ENCODE assay signal across 1 cellular context in the genomic region with DNA sequence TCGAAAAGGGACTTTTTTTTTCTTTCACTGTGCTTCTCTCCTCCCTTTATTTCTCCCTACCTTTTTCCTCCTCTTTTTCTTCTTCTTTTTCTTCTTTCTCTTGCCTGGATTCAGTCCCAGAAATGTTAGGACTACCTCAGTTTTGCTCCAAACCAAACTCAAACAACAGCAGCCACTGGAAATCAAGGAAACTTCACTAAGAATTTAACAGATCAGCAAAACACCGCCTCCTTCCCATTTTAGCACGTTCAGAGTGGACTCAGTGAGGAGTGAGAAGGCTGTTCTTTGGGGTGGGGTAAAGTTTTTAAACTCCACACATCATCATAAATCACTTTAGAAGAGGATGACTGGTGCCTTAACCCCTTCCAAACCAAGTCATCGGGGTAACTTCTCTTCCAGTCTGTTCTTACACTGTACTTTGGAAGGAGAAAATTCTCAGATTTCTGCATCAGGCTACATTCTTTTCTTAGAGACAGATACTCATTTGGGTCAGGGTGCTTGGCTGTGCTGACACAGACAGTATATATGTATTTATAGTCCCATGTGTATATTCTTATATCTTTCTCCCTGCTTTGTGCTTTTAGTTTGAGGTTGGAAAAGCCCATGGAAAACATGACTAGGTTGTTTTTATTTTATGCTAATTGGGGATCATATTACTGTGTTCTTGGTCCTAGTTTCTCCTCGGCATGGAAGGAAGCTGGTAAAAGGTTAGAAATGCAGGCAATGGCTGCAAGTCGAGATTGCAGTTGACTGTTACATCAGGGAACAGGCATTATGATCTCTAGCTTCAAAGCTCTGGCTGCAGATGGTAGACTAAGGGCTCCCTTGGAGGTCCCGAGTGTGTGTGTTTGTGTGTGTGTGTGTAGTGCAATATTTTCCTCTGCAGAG.
TF ChIP-seq lines count a peak whose summit lies in the region.

A gene with protein sequence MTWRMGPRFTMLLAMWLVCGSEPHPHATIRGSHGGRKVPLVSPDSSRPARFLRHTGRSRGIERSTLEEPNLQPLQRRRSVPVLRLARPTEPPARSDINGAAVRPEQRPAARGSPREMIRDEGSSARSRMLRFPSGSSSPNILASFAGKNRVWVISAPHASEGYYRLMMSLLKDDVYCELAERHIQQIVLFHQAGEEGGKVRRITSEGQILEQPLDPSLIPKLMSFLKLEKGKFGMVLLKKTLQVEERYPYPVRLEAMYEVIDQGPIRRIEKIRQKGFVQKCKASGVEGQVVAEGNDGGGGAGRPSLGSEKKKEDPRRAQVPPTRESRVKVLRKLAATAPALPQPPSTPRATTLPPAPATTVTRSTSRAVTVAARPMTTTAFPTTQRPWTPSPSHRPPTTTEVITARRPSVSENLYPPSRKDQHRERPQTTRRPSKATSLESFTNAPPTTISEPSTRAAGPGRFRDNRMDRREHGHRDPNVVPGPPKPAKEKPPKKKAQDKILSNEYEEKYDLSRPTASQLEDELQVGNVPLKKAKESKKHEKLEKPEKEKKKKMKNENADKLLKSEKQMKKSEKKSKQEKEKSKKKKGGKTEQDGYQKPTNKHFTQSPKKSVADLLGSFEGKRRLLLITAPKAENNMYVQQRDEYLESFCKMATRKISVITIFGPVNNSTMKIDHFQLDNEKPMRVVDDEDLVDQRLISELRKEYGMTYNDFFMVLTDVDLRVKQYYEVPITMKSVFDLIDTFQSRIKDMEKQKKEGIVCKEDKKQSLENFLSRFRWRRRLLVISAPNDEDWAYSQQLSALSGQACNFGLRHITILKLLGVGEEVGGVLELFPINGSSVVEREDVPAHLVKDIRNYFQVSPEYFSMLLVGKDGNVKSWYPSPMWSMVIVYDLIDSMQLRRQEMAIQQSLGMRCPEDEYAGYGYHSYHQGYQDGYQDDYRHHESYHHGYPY (minus strand): TSS at position 280 of the 888 bp plus-strand sequence. CDS start 1,238 bp downstream, outside the sequence.

TF ChIP-seq in K562, 482 proteins besides CTCF, POLR2A, EP300 and RAD21 (continued from another document and continues in another):
- TF ChIP-seq, protein P1, sequence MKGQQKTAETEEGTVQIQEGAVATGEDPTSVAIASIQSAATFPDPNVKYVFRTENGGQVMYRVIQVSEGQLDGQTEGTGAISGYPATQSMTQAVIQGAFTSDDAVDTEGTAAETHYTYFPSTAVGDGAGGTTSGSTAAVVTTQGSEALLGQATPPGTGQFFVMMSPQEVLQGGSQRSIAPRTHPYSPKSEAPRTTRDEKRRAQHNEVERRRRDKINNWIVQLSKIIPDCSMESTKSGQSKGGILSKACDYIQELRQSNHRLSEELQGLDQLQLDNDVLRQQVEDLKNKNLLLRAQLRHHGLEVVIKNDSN (CRISPR knock-in tag; IDR thresholded peaks at IDR 0.05): no peak
- TF ChIP-seq CREB1 (IDR thresholded peaks at IDR 0.05) (no peak), CREB1 (CRISPR knock-in tag; IDR thresholded peaks at IDR 0.05) (no peak), SAFB2 (IDR thresholded peaks at IDR 0.05; ENCODE audit: borderline replicate concordance, low read depth, low read length, severe bottlenecking) (no peak), CXXC5 (CRISPR knock-in tag; IDR thresholded peaks at IDR 0.05) (no peak), EGR1 (conservative IDR thresholded peaks at IDR 0.05) (no peak), PTRF (tag; IDR thresholded peaks at IDR 0.05) (no peak), ZNF197 (CRISPR knock-in tag; IDR thresholded peaks at IDR 0.05; ENCODE audit: low read depth) (no peak), ZNF165 (CRISPR knock-in tag; IDR thresholded peaks at IDR 0.05; ENCODE audit: borderline replicate concordance) (no peak), ZNF384 (IDR thresholded peaks at IDR 0.05; ENCODE audit: low read depth, low read length) (no peak), ZNF408 (CRISPR knock-in tag; IDR thresholded peaks at IDR 0.05; ENCODE audit: low read depth) (no peak), TRIM24 (IDR thresholded peaks at IDR 0.05) (no peak), ETV5 (CRISPR knock-in tag; IDR thresholded peaks at IDR 0.05; ENCODE audit: low read depth) (no peak), ZNF316 (IDR thresholded peaks at IDR 0.05) (peak; percentile 91), SMAD2 (IDR thresholded peaks at IDR 0.05; ENCODE audit: low read depth, low read length) (no peak), GABPB1 (CRISPR knock-in tag; IDR thresholded peaks at IDR 0.05) (no peak), ZNF445 (CRISPR knock-in tag; IDR thresholded peaks at IDR 0.05; ENCODE audit: low read depth) (no peak), BDP1 (IDR thresholded peaks at IDR 0.05; ENCODE audit: insufficient read depth, insufficient read length) (no peak), NUFIP1 (IDR thresholded peaks at IDR 0.05; ENCODE audit: partially characterized antibody) (no peak), SMARCE1 (IDR thresholded peaks at IDR 0.05) (no peak), CEBPB (tag; IDR thresholded peaks at IDR 0.05) (no peak), NR3C1 (CRISPR knock-in tag; IDR thresholded peaks at IDR 0.05) (no peak), PRPF4 (IDR thresholded peaks at IDR 0.05; ENCODE audit: insufficient read depth, low read depth, low read length, poor library complexity, severe bottlenecking) (no peak), RBM15 (IDR thresholded peaks at IDR 0.05; ENCODE audit: insufficient read depth, low read length) (no peak), SMC3 (conservative IDR thresholded peaks at IDR 0.05; ENCODE audit: insufficient read depth, low read depth, low read length) (no peak), POLR2B (IDR thresholded peaks at IDR 0.05; ENCODE audit: low read depth, partially characterized antibody) (peak; percentile 51), SRSF3 (IDR thresholded peaks at IDR 0.05; ENCODE audit: insufficient read depth, low read length) (no peak), SMARCB1 (IDR thresholded peaks at IDR 0.05; ENCODE audit: insufficient read length, low read depth) (no peak), RFX5 (IDR thresholded peaks at IDR 0.05; ENCODE audit: low read depth, low read length) (no peak), SMARCA4 (IDR thresholded peaks at IDR 0.05) (no peak), STAT5B (CRISPR knock-in tag; IDR thresholded peaks at IDR 0.05) (no peak), GABPB2 (CRISPR knock-in tag; conservative IDR thresholded peaks at IDR 0.05) (no peak), ZNF780A (CRISPR knock-in tag; IDR thresholded peaks at IDR 0.05) (no peak), KLF10 (CRISPR knock-in tag; IDR thresholded peaks at IDR 0.05) (0 out of 2 replicates have a peak, but pooled peaks have one; percentile 57), IFI16 (CRISPR knock-in tag; IDR thresholded peaks at IDR 0.05) (no peak), KDM5B (IDR thresholded peaks at IDR 0.05; ENCODE audit: insufficient replicate concordance, low read depth, low read length) (no peak), BHLHE40 (IDR thresholded peaks at IDR 0.05; ENCODE audit: low read length) (peak; percentile 61; the same call in 1 of the 2 replicates), ZFP30 (CRISPR knock-in tag; IDR thresholded peaks at IDR 0.05; ENCODE audit: borderline replicate concordance) (no peak), NFATC3 (IDR thresholded peaks at IDR 0.05) (no peak), RBM17 (IDR thresholded peaks at IDR 0.05; ENCODE audit: borderline replicate concordance, low read depth, low read length) (no peak), BMI1 (IDR thresholded peaks at IDR 0.05; ENCODE audit: low read length) (no peak)
- TF ChIP-seq, protein P2, sequence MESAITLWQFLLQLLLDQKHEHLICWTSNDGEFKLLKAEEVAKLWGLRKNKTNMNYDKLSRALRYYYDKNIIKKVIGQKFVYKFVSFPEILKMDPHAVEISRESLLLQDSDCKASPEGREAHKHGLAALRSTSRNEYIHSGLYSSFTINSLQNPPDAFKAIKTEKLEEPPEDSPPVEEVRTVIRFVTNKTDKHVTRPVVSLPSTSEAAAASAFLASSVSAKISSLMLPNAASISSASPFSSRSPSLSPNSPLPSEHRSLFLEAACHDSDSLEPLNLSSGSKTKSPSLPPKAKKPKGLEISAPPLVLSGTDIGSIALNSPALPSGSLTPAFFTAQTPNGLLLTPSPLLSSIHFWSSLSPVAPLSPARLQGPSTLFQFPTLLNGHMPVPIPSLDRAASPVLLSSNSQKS (CRISPR knock-in tag; IDR thresholded peaks at IDR 0.05): no peak
- TF ChIP-seq, protein P3, sequence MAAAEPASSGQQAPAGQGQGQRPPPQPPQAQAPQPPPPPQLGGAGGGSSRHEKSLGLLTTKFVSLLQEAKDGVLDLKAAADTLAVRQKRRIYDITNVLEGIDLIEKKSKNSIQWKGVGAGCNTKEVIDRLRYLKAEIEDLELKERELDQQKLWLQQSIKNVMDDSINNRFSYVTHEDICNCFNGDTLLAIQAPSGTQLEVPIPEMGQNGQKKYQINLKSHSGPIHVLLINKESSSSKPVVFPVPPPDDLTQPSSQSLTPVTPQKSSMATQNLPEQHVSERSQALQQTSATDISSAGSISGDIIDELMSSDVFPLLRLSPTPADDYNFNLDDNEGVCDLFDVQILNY (CRISPR knock-in tag; IDR thresholded peaks at IDR 0.05): no peak
- TF ChIP-seq, protein P4, sequence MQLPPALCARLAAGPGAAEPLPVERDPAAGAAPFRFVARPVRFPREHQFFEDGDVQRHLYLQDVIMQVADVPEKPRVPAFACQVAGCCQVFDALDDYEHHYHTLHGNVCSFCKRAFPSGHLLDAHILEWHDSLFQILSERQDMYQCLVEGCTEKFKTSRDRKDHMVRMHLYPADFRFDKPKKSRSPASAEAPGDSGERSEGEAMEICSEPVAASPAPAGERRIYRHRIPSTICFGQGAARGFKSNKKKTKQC (CRISPR knock-in tag; IDR thresholded peaks at IDR 0.05): no peak
- TF ChIP-seq, protein P5, sequence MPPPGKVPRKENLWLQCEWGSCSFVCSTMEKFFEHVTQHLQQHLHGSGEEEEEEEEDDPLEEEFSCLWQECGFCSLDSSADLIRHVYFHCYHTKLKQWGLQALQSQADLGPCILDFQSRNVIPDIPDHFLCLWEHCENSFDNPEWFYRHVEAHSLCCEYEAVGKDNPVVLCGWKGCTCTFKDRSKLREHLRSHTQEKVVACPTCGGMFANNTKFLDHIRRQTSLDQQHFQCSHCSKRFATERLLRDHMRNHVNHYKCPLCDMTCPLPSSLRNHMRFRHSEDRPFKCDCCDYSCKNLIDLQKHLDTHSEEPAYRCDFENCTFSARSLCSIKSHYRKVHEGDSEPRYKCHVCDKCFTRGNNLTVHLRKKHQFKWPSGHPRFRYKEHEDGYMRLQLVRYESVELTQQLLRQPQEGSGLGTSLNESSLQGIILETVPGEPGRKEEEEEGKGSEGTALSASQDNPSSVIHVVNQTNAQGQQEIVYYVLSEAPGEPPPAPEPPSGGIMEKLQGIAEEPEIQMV (tag; conservative IDR thresholded peaks at IDR 0.05; ENCODE audit: low read depth): no peak
- TF ChIP-seq, protein P6, sequence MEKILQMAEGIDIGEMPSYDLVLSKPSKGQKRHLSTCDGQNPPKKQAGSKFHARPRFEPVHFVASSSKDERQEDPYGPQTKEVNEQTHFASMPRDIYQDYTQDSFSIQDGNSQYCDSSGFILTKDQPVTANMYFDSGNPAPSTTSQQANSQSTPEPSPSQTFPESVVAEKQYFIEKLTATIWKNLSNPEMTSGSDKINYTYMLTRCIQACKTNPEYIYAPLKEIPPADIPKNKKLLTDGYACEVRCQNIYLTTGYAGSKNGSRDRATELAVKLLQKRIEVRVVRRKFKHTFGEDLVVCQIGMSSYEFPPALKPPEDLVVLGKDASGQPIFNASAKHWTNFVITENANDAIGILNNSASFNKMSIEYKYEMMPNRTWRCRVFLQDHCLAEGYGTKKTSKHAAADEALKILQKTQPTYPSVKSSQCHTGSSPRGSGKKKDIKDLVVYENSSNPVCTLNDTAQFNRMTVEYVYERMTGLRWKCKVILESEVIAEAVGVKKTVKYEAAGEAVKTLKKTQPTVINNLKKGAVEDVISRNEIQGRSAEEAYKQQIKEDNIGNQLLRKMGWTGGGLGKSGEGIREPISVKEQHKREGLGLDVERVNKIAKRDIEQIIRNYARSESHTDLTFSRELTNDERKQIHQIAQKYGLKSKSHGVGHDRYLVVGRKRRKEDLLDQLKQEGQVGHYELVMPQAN (IDR thresholded peaks at IDR 0.05; ENCODE audit: borderline replicate concordance): no peak
- TF ChIP-seq, protein P7, sequence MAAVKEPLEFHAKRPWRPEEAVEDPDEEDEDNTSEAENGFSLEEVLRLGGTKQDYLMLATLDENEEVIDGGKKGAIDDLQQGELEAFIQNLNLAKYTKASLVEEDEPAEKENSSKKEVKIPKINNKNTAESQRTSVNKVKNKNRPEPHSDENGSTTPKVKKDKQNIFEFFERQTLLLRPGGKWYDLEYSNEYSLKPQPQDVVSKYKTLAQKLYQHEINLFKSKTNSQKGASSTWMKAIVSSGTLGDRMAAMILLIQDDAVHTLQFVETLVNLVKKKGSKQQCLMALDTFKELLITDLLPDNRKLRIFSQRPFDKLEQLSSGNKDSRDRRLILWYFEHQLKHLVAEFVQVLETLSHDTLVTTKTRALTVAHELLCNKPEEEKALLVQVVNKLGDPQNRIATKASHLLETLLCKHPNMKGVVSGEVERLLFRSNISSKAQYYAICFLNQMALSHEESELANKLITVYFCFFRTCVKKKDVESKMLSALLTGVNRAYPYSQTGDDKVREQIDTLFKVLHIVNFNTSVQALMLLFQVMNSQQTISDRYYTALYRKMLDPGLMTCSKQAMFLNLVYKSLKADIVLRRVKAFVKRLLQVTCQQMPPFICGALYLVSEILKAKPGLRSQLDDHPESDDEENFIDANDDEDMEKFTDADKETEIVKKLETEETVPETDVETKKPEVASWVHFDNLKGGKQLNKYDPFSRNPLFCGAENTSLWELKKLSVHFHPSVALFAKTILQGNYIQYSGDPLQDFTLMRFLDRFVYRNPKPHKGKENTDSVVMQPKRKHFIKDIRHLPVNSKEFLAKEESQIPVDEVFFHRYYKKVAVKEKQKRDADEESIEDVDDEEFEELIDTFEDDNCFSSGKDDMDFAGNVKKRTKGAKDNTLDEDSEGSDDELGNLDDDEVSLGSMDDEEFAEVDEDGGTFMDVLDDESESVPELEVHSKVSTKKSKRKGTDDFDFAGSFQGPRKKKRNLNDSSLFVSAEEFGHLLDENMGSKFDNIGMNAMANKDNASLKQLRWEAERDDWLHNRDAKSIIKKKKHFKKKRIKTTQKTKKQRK (IDR thresholded peaks at IDR 0.05; ENCODE audit: borderline replicate concordance, low read depth, low read length): no peak
- TF ChIP-seq, protein P8, sequence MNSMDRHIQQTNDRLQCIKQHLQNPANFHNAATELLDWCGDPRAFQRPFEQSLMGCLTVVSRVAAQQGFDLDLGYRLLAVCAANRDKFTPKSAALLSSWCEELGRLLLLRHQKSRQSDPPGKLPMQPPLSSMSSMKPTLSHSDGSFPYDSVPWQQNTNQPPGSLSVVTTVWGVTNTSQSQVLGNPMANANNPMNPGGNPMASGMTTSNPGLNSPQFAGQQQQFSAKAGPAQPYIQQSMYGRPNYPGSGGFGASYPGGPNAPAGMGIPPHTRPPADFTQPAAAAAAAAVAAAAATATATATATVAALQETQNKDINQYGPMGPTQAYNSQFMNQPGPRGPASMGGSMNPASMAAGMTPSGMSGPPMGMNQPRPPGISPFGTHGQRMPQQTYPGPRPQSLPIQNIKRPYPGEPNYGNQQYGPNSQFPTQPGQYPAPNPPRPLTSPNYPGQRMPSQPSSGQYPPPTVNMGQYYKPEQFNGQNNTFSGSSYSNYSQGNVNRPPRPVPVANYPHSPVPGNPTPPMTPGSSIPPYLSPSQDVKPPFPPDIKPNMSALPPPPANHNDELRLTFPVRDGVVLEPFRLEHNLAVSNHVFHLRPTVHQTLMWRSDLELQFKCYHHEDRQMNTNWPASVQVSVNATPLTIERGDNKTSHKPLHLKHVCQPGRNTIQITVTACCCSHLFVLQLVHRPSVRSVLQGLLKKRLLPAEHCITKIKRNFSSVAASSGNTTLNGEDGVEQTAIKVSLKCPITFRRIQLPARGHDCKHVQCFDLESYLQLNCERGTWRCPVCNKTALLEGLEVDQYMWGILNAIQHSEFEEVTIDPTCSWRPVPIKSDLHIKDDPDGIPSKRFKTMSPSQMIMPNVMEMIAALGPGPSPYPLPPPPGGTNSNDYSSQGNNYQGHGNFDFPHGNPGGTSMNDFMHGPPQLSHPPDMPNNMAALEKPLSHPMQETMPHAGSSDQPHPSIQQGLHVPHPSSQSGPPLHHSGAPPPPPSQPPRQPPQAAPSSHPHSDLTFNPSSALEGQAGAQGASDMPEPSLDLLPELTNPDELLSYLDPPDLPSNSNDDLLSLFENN (IDR thresholded peaks at IDR 0.05; ENCODE audit: low read depth in 2 of 2, low read length in 2 of 2): peak in 1 of 2 experiments; percentile 93; a peak in 2 of 4 replicates
